8 cellular contexts compared by ENCODE assay signal in the genomic region with DNA sequence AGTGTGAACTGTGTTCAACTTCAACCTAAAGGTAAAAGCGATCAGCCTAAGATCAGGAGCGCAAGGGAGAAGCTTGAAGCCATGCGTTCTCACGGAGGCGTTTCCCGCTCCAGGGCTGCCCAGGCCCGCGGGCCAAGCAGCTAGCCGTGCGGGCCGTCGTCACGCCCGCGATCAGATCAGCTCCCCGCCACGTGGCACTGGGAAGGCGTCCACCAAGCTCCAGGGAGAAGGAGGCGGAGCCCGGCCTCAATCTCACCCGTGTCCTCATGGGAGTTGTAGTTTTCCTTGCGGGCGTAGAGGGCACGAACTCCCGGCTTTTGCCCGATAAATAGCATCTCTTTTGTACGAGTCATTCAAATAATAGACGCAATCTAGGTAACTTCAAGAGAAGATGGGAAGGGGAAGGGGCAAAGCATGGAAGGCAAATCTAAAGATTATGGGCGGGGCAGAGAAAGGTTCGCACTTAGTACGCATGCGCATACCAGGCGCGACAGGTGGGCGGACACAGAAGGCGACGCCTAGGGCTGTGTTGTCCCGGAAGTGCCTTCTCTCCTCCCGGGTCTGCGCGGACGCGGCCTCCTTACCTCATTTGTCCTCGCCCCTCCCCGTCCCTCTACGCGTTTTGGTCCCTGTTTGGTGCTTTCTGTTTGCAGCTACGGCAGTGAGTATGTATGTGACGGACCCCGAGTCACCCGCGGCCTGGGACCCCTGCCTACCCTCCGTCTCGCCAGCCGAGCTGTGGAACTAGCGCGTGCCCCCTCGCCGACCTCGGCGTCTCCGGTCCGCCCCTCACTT. TPM values are rescaled to one million over a fixed set of nuclear protein-coding genes. Genes with fewer than 3 reads are reported as not detected.
DNase-seq lines count a peak whose midpoint lies in the region; ATAC-seq, FAIRE-seq and TF ChIP-seq lines count a peak whose summit lies in the region.

No MANE protein-coding gene starts in this region.

- H3K4me1 Mint-ChIP-seq in natural killer cell: peaks cover 42 to 45% of the 10 kb centered on the region in 2 donors

- H3K9me3 ChIP-seq in Loucy (ENCODE audit: insufficient read depth, low read depth, low read length) (no peaks in the 10 kb centered on the region), RWPE2 (ENCODE audit: severe bottlenecking) (no peaks in the 10 kb centered on the region)

- FAIRE-seq in H54 (lab: Jason Lieb, UNC): peak; percentile 97

- H3K36me3 ChIP-seq in Loucy (ENCODE audit: insufficient read depth, low read length) (no peaks in the 10 kb centered on the region), RWPE2 (ENCODE audit: low read depth) (no peaks in the 10 kb centered on the region)

- peak; percentile 96 for DNase-seq in EL
- peak; percentile 78 for DNase-seq in H54 (ENCODE audit: insufficient read length, low spot score)
- peak; percentile 91 for DNase-seq in RWPE2 (ENCODE audit: low spot score)
- DNase-seq in activated effector memory CD4-positive, alpha-beta T cell treated with Interleukin-2 at 50 U/mL for 16 hours: peak; percentile 86
- DNase-seq in fibroblast of pulmonary artery (ENCODE audit: low read depth): peak; percentile 96
- peak; percentile 85 for DNase-seq in natural killer cell
- peak; percentile 84 to 94 (median 93) for DNase-seq in stimulated activated naive CD4-positive, alpha-beta T cell (lab: John Stamatoyannopoulos, UW)

- H3K9me2 ChIP-seq in Loucy (replicated peaks; ENCODE audit: low read depth, low read length): no peaks in the 10 kb centered on the region

- TF ChIP-seq CTCF in Loucy (conservative IDR thresholded peaks at IDR 0.05; ENCODE audit: low read length) (no peak), RWPE2 (IDR thresholded peaks at IDR 0.05; ENCODE audit: poor library complexity, severe bottlenecking) (no peak), fibroblast of pulmonary artery (IDR thresholded peaks at IDR 0.05; ENCODE audit: low read length, missing control alignments) (no peak), natural killer cell (IDR thresholded peaks at IDR 0.05) (no peak)

- H3K9me3 Mint-ChIP-seq in natural killer cell: no peaks in the 10 kb centered on the region

- ATAC-seq in RWPE2 (ENCODE audit: low read depth): peak; percentile 90
- peak; percentile 96 to 99 (median 96) for ATAC-seq in natural killer cell

- H2AFZ ChIP-seq in Loucy (ENCODE audit: low read length): peak overlapping the region; percentile 74

- peak overlapping the region; percentile 17 for H3K27ac ChIP-seq in RWPE2 (ENCODE audit: poor library complexity, severe bottlenecking)

- intact Hi-C loops in natural killer cell (cut with micrococcal nuclease): loop anchor here (1.0 to 5.0 kb wide), 2 partner anchors 41 to 223 kb away; a partner anchor contains a TSS

- peak overlapping the region; percentile 68 for H3K4me3 ChIP-seq in Loucy (ENCODE audit: low read length, poor library complexity, severe bottlenecking)
- H3K4me3 ChIP-seq in RWPE2 (ENCODE audit: severe bottlenecking): peak overlapping the region; percentile 64
- peak overlapping the region; percentile 89 for H3K4me3 ChIP-seq in fibroblast of pulmonary artery (replicated peaks; ENCODE audit: low read depth, low read length)

- peaks cover 6 to 8% of the 10 kb centered on the region in 2 donors for H3K27me3 Mint-ChIP-seq in natural killer cell (ENCODE audit: low read depth in 2 of 2)

- H3K36me3 Mint-ChIP-seq in natural killer cell: no peaks in the 10 kb centered on the region

- H4K20me1 ChIP-seq in Loucy (ENCODE audit: insufficient read depth, low read length, poor library complexity, severe bottlenecking): peaks cover 28% of the 10 kb centered on the region

- peak; percentile 46; the same call in 1 of the 2 replicates for TF ChIP-seq POLR2A in H54 (IDR thresholded peaks at IDR 0.05; ENCODE audit: low read depth, low read length)

- peak overlapping the region; percentile 93 to 99 for H3K27ac Mint-ChIP-seq in natural killer cell

- H3K27me3 ChIP-seq in Loucy (ENCODE audit: insufficient read depth, low read length, poor library complexity, severe bottlenecking) (no peaks in the 10 kb centered on the region), RWPE2 (ENCODE audit: insufficient read depth, poor library complexity, severe bottlenecking) (no peaks in the 10 kb centered on the region)

- peaks cover 46% of the 10 kb centered on the region for H3K79me2 ChIP-seq in Loucy (ENCODE audit: insufficient read depth, low read length)

- H3F3A ChIP-seq in Loucy (ENCODE audit: low read depth): no peaks in the 10 kb centered on the region

- peak overlapping the region; percentile 81 for H3K9ac ChIP-seq in Loucy (ENCODE audit: low read depth, low read length, poor library complexity, severe bottlenecking)

- H3K4me1 ChIP-seq in Loucy (ENCODE audit: insufficient read depth, low read length, poor library complexity, severe bottlenecking): peaks cover 67% of the 10 kb centered on the region
- peaks cover 7% of the 10 kb centered on the region for H3K4me1 ChIP-seq in RWPE2 (ENCODE audit: insufficient read depth, poor library complexity, severe bottlenecking)

- peak overlapping the region; percentile 96 for H3K4me3 Mint-ChIP-seq in natural killer cell

- H3K4me2 ChIP-seq in Loucy (ENCODE audit: low read depth, low read length, poor library complexity, severe bottlenecking): peak overlapping the region; percentile 73

RNA-seq across cellular contexts. Expression of a gene that starts 40.8 kb away (rescaled TPM):
- total RNA-seq in natural killer cell: 10 to 100 TPM; 42.4 to 43.2 (median 42.8) TPM

RNA-seq across cellular contexts. Expression of a gene that starts 45.5 kb away (rescaled TPM):
- total RNA-seq in natural killer cell: 1 to 10 TPM; 1.3 to 2.1 (median 2.0) TPM

Comparison
In these comparisons a context has a peak if more than half of its experiments do, and no peak if none do; other contexts are left out.
1. Peak in every context shown above with its lines: DNase-seq, ATAC-seq, H3K4me3 ChIP-seq and H3K27ac ChIP-seq.